In the genomic region with DNA sequence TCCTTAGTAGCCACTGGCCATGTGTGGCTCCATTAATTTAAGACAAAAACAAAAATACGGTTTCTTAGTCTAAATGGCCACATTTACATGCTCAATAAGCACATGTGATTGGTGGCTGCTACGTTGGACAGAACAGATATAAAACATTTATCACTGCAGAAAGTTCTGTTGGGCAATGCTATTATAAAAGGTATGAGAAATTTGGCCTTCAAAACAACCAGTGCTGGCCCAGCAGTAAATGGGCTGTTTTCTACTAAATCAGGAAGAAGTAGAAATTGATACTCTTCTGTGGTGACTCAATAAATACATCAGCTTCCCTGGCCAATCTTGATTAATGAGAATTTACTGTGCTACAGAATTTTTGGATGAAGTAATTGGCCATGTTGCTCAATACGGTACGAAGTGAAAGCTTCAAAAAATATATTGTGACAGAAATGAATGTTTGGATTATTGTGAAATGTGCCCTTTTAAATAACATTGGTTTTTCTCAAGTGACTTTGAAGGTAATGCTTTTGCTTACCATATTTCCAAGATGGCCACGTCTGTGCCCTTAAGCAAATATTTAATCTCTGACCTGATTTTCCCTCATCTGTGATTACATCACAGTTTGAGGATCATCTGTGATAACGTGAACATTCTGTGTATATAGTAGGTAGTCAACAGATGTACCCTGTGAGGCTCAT, we compare ENCODE assay signal across 10 cellular contexts. TPM values are rescaled to one million over a fixed set of nuclear protein-coding genes. Genes with fewer than 3 reads are reported as not detected.
DNase-seq lines count a peak whose midpoint lies in the region; ATAC-seq, FAIRE-seq and TF ChIP-seq lines count a peak whose summit lies in the region.
"Had no signal": no experiment of that assay in that cellular context is flagged by ENCODE, and none has a peak within 500 bp of the region (broad histone marks: within the 10 kb centered on the region; RNA-seq: fewer than 3 reads in every experiment).

No MANE protein-coding gene starts in this region.

- H3K36me3 Mint-ChIP-seq in Calu3 (ENCODE audit: insufficient read depth, unreplicated experiment), result peaks cover 94% of the 10 kb centered on the region
- H3K36me3 Mint-ChIP-seq in nephron (ENCODE audit: low read depth), result peaks cover 72% of the 10 kb centered on the region

- DNase-seq in Calu3 (no peak), NB4 (ENCODE audit: low read depth) (peak; percentile 62), breast epithelium (ENCODE audit: low spot score in 2 of 2) (no peak), frontal cortex (ENCODE audit: low spot score in 2 of 2) (no peak), ovary (no peak)
- DNase-seq: SW 1271 had no signal

- no peak for TF ChIP-seq EP300 in ovary (IDR thresholded peaks at IDR 0.05)

- H3K27ac Mint-ChIP-seq in Calu3 (ENCODE audit: unreplicated experiment) (peak overlapping the region; percentile 17), nephron (no peak overlapping the region)

- ATAC-seq in HG02870 (IDR thresholded peaks at IDR 0.05; ENCODE audit: unreplicated experiment) (no peak), GM21515 (IDR thresholded peaks at IDR 0.05; ENCODE audit: unreplicated experiment) (no peak)

- FAIRE-seq in frontal cortex (lab: Jason Lieb, UNC), result no peak

- CTCF ChIA-PET in Calu3 (lab: Charles Lee), result no interaction called here

- no peak for TF ChIP-seq CTCF in Calu3 (IDR thresholded peaks at IDR 0.05; ENCODE audit: unreplicated experiment)
- TF ChIP-seq CTCF in NB4 (IDR thresholded peaks at IDR 0.05; ENCODE audit: low read depth, low read length), result no peak
- no peak for TF ChIP-seq CTCF in breast epithelium (IDR thresholded peaks at IDR 0.05)
- no peak for TF ChIP-seq CTCF in nephron (IDR thresholded peaks at IDR 0.05; ENCODE audit: unreplicated experiment in 3 of 3)
- TF ChIP-seq CTCF in ovary (IDR thresholded peaks at IDR 0.05), result no peak

- H3K27me3 ChIP-seq in breast epithelium (no peaks in the 10 kb centered on the region), ovary (no peaks in the 10 kb centered on the region)

- intact Hi-C loops in Calu3 (cut with micrococcal nuclease; ENCODE audit: unreplicated experiment), result no loop called here
- intact Hi-C loops in breast epithelium (cut with DNase I; ENCODE audit: low total_unique reads), result no loop called here
- intact Hi-C loops in ovary (cut with DNase I), result loop anchor here in 1 of 4 donors (10.0 kb wide), 1 partner anchor 474 kb away; the partner anchor contains the start of genes SMIM27 and TOPORS

- WGBS in ovary, 3 donors, result 22 to 25% (median 24%) methylated on average over 6 of the region's 6 CpGs

- peaks cover 6 to 20% of the 10 kb centered on the region in 2 donors for H3K4me1 ChIP-seq in breast epithelium
- H3K4me1 ChIP-seq in ovary (ENCODE audit: insufficient read depth), result peaks cover 3% of the 10 kb centered on the region

- H3K27ac ChIP-seq in breast epithelium (peak overlapping the region; percentile 29 to 42), ovary (no peak overlapping the region)

- H3K9me3 Mint-ChIP-seq in Calu3 (ENCODE audit: low read depth, unreplicated experiment), result no peaks in the 10 kb centered on the region
- H3K9me3 Mint-ChIP-seq in nephron, result no peaks in the 10 kb centered on the region

- peaks cover 3% of the 10 kb centered on the region for H3K36me3 ChIP-seq in breast epithelium
- H3K36me3 ChIP-seq in ovary, result no peaks in the 10 kb centered on the region

- H3K4me3 ChIP-seq in NB4 (ENCODE audit: low read depth, low read length) (peak overlapping the region; percentile 86), breast epithelium (peak overlapping the region in 1 of 3 donors; percentile 20), ovary (no peak overlapping the region)
- H3K4me3 ChIP-seq: HAP-1 had no signal

- peaks cover 18% of the 10 kb centered on the region for H3K4me1 Mint-ChIP-seq in Calu3 (ENCODE audit: low read depth, unreplicated experiment)
- peaks cover 41% of the 10 kb centered on the region for H3K4me1 Mint-ChIP-seq in nephron

- TF ChIP-seq POLR2A in NB4 (IDR thresholded peaks at IDR 0.05; ENCODE audit: extremely low read depth, insufficient read length) (no peak), breast epithelium (IDR thresholded peaks at IDR 0.05) (no peak), ovary (IDR thresholded peaks at IDR 0.05) (no peak)

- no peaks in the 10 kb centered on the region for H3K9me3 ChIP-seq in breast epithelium
- H3K9me3 ChIP-seq in ovary, result no peaks in the 10 kb centered on the region
- H3K9me3 ChIP-seq: HAP-1 had no signal

- H3K4me3 Mint-ChIP-seq in Calu3 (ENCODE audit: low read depth, unreplicated experiment) (peak overlapping the region; percentile 77), nephron (peak overlapping the region; percentile 35 to 63 (median 44))

- TSS peak; percentile 0 for BruUV-seq in Calu3 (replicated peaks; lab: Mats Ljungman, UMichigan)

- H3K27me3 Mint-ChIP-seq in Calu3 (ENCODE audit: unreplicated experiment) (no peaks in the 10 kb centered on the region), nephron (ENCODE audit: low read depth) (no peaks in the 10 kb centered on the region)

RNA-seq across cellular contexts. Expression of gene DNAJA1, which starts 4.2 kb away (rescaled TPM):
- total RNA-seq in Calu3 (2022) (186 and 194 TPM in 2 replicates), breast epithelium (100 to 1,000 TPM in 1 of 3 donors, 10 to 100 TPM in 2; 76.6 to 122 (median 89.5) TPM), frontal cortex (250 TPM), ovary (100 to 1,000 TPM in 4 of 7 donors, 10 to 100 TPM in 3; 66.1 to 156 (median 112) TPM)
- polyA plus RNA-seq in ovary, result 100 to 1,000 TPM in 1 of 2 donors, 10 to 100 TPM in 1; 62.6 to 159 TPM

RNA-seq across cellular contexts. Expression of gene APTX, which starts 27.8 kb away (rescaled TPM):
- total RNA-seq in Calu3 (2022) (22.7 and 26.6 TPM in 2 replicates), breast epithelium (10 to 100 TPM; 24.8 to 34.1 (median 31.0) TPM), frontal cortex (27.3 TPM), ovary (10 to 100 TPM; 14.9 to 31.0 (median 23.6) TPM)
- polyA plus RNA-seq in ovary, result 10 to 100 TPM; 21.9 to 38.4 TPM

RNA-seq across cellular contexts. Expression of gene SMU1, which starts 47.2 kb away (rescaled TPM):
- total RNA-seq in Calu3 (2022) (12.3 and 13.4 TPM in 2 replicates), breast epithelium (10 to 100 TPM; 19.8 to 22.1 (median 21.0) TPM), frontal cortex (53.4 TPM), ovary (10 to 100 TPM; 14.9 to 28.6 (median 25.6) TPM)
- 10 to 100 TPM; 12.2 to 22.3 TPM for polyA plus RNA-seq in ovary

Comparison
In these comparisons a context has a peak if more than half of its experiments do, and no peak if none do; other contexts are left out.
1. H3K27ac ChIP-seq: peak in breast epithelium (2 of 2); none in ovary (0 of 2).